ENCODE assay signal across 9 cellular contexts in genomic region chr14:95507701-95508103, GRCh38. TPM values are rescaled to one million over a fixed set of nuclear protein-coding genes. Genes with fewer than 3 reads are reported as not detected.
DNase-seq lines count a peak whose midpoint lies in the region; ATAC-seq and TF ChIP-seq lines count a peak whose summit lies in the region.
"Had no signal": no experiment of that assay in that cellular context is flagged by ENCODE, and none has a peak within 500 bp of the region (broad histone marks: within the 10 kb centered on the region; RNA-seq: fewer than 3 reads in every experiment).

No MANE protein-coding gene starts in this region.

- no peak overlapping the region for H3K4me3 ChIP-seq in MG63

- H3K27ac ChIP-seq in caudate nucleus (ENCODE audit: low read depth, low read length) = peak overlapping the region; percentile 8

- peaks cover 7% of the 10 kb centered on the region for H3K36me3 Mint-ChIP-seq in natural killer cell treated with Interleukin-12 subunit alpha and Interleukin-12 subunit beta and Interleukin-15 and Interleukin-18, amount 100 ng/mL, for 72 hours

- no peaks in the 10 kb centered on the region for H3K27me3 ChIP-seq in MG63

- no peak for TF ChIP-seq CTCF in GM10266 (IDR thresholded peaks at IDR 0.05; ENCODE audit: control insufficient read depth, insufficient read depth, low read depth, missing control alignments)

- peaks cover 45 to 50% of the 10 kb centered on the region in 2 donors for H3K4me1 Mint-ChIP-seq in natural killer cell treated with Interleukin-12 subunit alpha and Interleukin-12 subunit beta and Interleukin-15 and Interleukin-18, amount 100 ng/mL, for 72 hours (ENCODE audit: low read depth in 2 of 2)

- H3K9me3 ChIP-seq in MG63 = no peaks in the 10 kb centered on the region

- peak overlapping the region; percentile 65 to 76 for H3K27ac Mint-ChIP-seq in natural killer cell treated with Interleukin-12 subunit alpha and Interleukin-12 subunit beta and Interleukin-15 and Interleukin-18, amount 100 ng/mL, for 72 hours

- no peaks in the 10 kb centered on the region for H3K9me3 Mint-ChIP-seq in natural killer cell treated with Interleukin-12 subunit alpha and Interleukin-12 subunit beta and Interleukin-15 and Interleukin-18, amount 100 ng/mL, for 72 hours

- peak; percentile 78 to 85 for ATAC-seq in natural killer cell treated with Interleukin-12 subunit alpha and Interleukin-12 subunit beta and Interleukin-15 and Interleukin-18, amount 100 ng/mL, for 72 hours
- ATAC-seq in HG02970 (IDR thresholded peaks at IDR 0.05; ENCODE audit: low FRiP score, unreplicated experiment) = no peak
- ATAC-seq in GM19035 (IDR thresholded peaks at IDR 0.05; ENCODE audit: unreplicated experiment) = no peak
- no peak for ATAC-seq in GM18909 (IDR thresholded peaks at IDR 0.05; ENCODE audit: poor library complexity, unreplicated experiment)

- peak overlapping the region; percentile 57 for H3K4me3 Mint-ChIP-seq in natural killer cell treated with Interleukin-12 subunit alpha and Interleukin-12 subunit beta and Interleukin-15 and Interleukin-18, amount 100 ng/mL, for 72 hours

- DNase-seq in GM10266 (ENCODE audit: extremely low spot score) (peak; percentile 38), MG63 (peak; percentile 73), caudate nucleus (lab: John Stamatoyannopoulos, UW) (no peak), ureter (ENCODE audit: low spot score) (no peak)
- DNase-seq in natural killer cell treated with Interleukin-12 subunit alpha and Interleukin-12 subunit beta and Interleukin-15 and Interleukin-18, amount 100 ng/mL, for 72 hours (ENCODE audit: low spot score) = peak; percentile 82

- H3K27me3 Mint-ChIP-seq in natural killer cell treated with Interleukin-12 subunit alpha and Interleukin-12 subunit beta and Interleukin-15 and Interleukin-18, amount 100 ng/mL, for 72 hours = no peaks in the 10 kb centered on the region

- no peaks in the 10 kb centered on the region for H3K36me3 ChIP-seq in MG63

RNA-seq across cellular contexts. Expression of gene SYNE3, which starts 8.7 kb away (rescaled TPM):
- 2.8 TPM in 2 replicates for total RNA-seq in MG63 (2014; rRNA removed; shearing (Covaris generic); ENCODE audit: low replicate concordance)
- 10 to 100 TPM; 46.9 to 62.4 TPM for total RNA-seq in natural killer cell treated with Interleukin-12 subunit alpha and Interleukin-12 subunit beta and Interleukin-15 and Interleukin-18, amount 100 ng/mL, for 72 hours
- 14.4 TPM for total RNA-seq in ureter
- total RNA-seq: epithelial cell of proximal tubule had no signal

RNA-seq across cellular contexts. Expression of gene GLRX5, which starts 27.1 kb away (rescaled TPM):
- total RNA-seq in MG63 (2014; rRNA removed; shearing (Covaris generic); ENCODE audit: low replicate concordance) = 31.5 and 38.1 TPM in 2 replicates
- total RNA-seq in natural killer cell treated with Interleukin-12 subunit alpha and Interleukin-12 subunit beta and Interleukin-15 and Interleukin-18, amount 100 ng/mL, for 72 hours = 10 to 100 TPM; 35.5 to 36.1 TPM
- total RNA-seq in ureter = 35.9 TPM

Comparison
In these comparisons a context has a peak if more than half of its experiments do, and no peak if none do; other contexts are left out.
1. DNase-seq: peak in GM10266 (single experiment), MG63 (single experiment) and natural killer cell treated with Interleukin-12 subunit alpha and Interleukin-12 subunit beta and Interleukin-15 and Interleukin-18, amount 100 ng/mL, for 72 hours (single experiment); none in caudate nucleus (0 of 61) and ureter (single experiment).
2. ATAC-seq: peak in natural killer cell treated with Interleukin-12 subunit alpha and Interleukin-12 subunit beta and Interleukin-15 and Interleukin-18, amount 100 ng/mL, for 72 hours (2 of 2); none in HG02970 (single experiment), GM19035 (single experiment) and GM18909 (single experiment).